21 cellular contexts compared by ENCODE assay signal in genomic region chr4:169914871-169915270, GRCh38.
"Had no signal": no experiment of that assay in that cellular context is flagged by ENCODE, and none has a peak within 500 bp of the region (broad histone marks: within the 10 kb centered on the region; RNA-seq: fewer than 3 reads in every experiment).

No MANE protein-coding gene starts in this region.

- H3K36me3 ChIP-seq: MG63 had no signal

- DNase-seq: KBM-7, MG63, NCI-H1092, NCI-H1105 treated with DMSO at 0.1 percent for 48 hours, NCI-H1417 treated with DMSO at 0.1 percent for 48 hours, NCI-H146, NCI-H1694 treated with DMSO at 0.1 percent for 48 hours, NCI-H1930, NCI-H2081, NCI-H2171 treated with DMSO at 0.1 percent for 48 hours, NCI-H345, NCI-H446 treated with DMSO at 0.1 percent for 48 hours, NCI-H510A treated with DMSO at 0.1 percent for 48 hours, NCI-H69, NCI-H774, SHP77, SK-N-SH, SW 1271 had no signal

- H3K27me3 ChIP-seq: MG63 had no signal

- H3K4me2 ChIP-seq: SK-N-SH had no signal

- H3K9ac ChIP-seq: SK-N-SH had no signal

- H3K27ac ChIP-seq: HL-60, RWPE1 had no signal

- H3K4me3 ChIP-seq: MG63 had no signal

- FAIRE-seq: HTR-8/SVneo had no signal

- H3K9me3 ChIP-seq: MG63, SK-N-SH had no signal
